Comparison of ENCODE assay signal across 11 cellular contexts in the genomic region with DNA sequence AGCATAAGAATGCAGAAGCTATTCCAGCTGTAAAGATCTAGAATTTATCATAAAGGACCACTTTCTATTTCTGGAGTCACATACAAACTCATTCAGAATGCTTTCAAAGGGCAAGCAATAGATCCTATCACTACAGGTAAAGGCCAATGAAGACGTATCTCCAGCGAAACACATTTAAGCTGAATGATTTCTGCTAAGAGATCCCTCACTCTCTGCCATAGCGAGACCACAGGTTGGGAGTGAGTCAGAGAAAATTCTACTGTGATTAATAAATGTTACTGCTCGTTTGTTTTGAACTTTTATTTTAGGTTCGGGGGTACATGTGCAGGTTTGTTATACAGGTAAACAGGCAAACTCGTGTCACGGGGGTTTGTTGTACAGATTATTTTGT.
"Had no signal": no experiment of that assay in that cellular context is flagged by ENCODE, and none has a peak within 500 bp of the region (broad histone marks: within the 10 kb centered on the region; RNA-seq: fewer than 3 reads in every experiment).

No MANE protein-coding gene starts in this region.

- H3K4me1 Mint-ChIP-seq: memory B cell had no signal

- H3K27me3 Mint-ChIP-seq: memory B cell had no signal

- H3K9me3 Mint-ChIP-seq: natural killer cell; stimulated activated effector memory CD8-positive, alpha-beta T cell treated with anti-CD3 and anti-CD28 coated beads, Interleukin-12 subunit alpha, Interleukin-12 subunit beta, amount 100 ng/mL, for 72 hours had no signal

- H3K4me3 Mint-ChIP-seq: memory B cell; natural killer cell; stimulated activated effector memory CD8-positive, alpha-beta T cell treated with anti-CD3 and anti-CD28 coated beads, Interleukin-12 subunit alpha, Interleukin-12 subunit beta, amount 100 ng/mL, for 72 hours had no signal

- H3K27ac Mint-ChIP-seq: memory B cell had no signal

- DNase-seq: cortex of kidney; effector CD4-positive, alpha-beta T cell; natural killer cell; right cardiac atrium; sigmoid colon; stimulated activated CD4-positive, alpha-beta T cell treated with anti-CD3 and anti-CD28 coated beads, Interleukin-2, amount 100 ng/mL, for 24 hours; stimulated activated CD4-positive, alpha-beta T cell treated with anti-CD3 and anti-CD28 coated beads, Interleukin-4, amount 100 ng/mL, for 24 hours; stimulated activated naive CD4-positive, alpha-beta T cell treated with Interleukin-2 at 50 U/mL for 16 hours; upper lobe of left lung had no signal

- ATAC-seq: natural killer cell; right cardiac atrium; stimulated activated effector memory CD8-positive, alpha-beta T cell treated with anti-CD3 and anti-CD28 coated beads, Interleukin-12 subunit alpha, Interleukin-12 subunit beta, amount 100 ng/mL, for 72 hours had no signal
